Comparison of ENCODE assay signal across 20 cellular contexts in genomic region chr16:78815713-78816112, GRCh38.
A peak's percentile ranks its signal among the peaks of the same experiment; 100 is the strongest.
DNase-seq lines count a peak whose midpoint lies in the region; ATAC-seq and TF ChIP-seq lines count a peak whose summit lies in the region.
"Had no signal": no experiment of that assay in that cellular context is flagged by ENCODE, and none has a peak within 500 bp of the region (broad histone marks: within the 10 kb centered on the region; RNA-seq: fewer than 3 reads in every experiment).

No MANE protein-coding gene starts in this region.

- peak overlapping the region; percentile 41 for H3K27ac Mint-ChIP-seq in mesothelial cell of epicardium
- H3K27ac Mint-ChIP-seq: neural progenitor cell had no signal

- H3K9me3 Mint-ChIP-seq in mesothelial cell of epicardium, result no peaks in the 10 kb centered on the region
- H3K9me3 Mint-ChIP-seq: neural progenitor cell had no signal

- WGBS in esophagus squamous epithelium, 2 donors, result 64 to 72% methylated on average over 2 of the region's 2 CpGs
- WGBS in stomach, 5 donors, result 48 to 74% (median 70%) methylated on average over 2 of the region's 2 CpGs

- no peak for ATAC-seq in GM19351 (IDR thresholded peaks at IDR 0.05; ENCODE audit: unreplicated experiment)
- no peak for ATAC-seq in HG02870 (IDR thresholded peaks at IDR 0.05; ENCODE audit: unreplicated experiment)
- ATAC-seq: A549 had no signal

- TF ChIP-seq CTCF in Peyer's patch (IDR thresholded peaks at IDR 0.05), result no peak
- no peak for TF ChIP-seq CTCF in esophagus squamous epithelium (IDR thresholded peaks at IDR 0.05)
- no peak for TF ChIP-seq CTCF in mesothelial cell of epicardium (IDR thresholded peaks at IDR 0.05; ENCODE audit: unreplicated experiment)
- no peak for TF ChIP-seq CTCF in stomach (IDR thresholded peaks at IDR 0.05)

- H3K27me3 ChIP-seq in Peyer's patch (no peaks in the 10 kb centered on the region), esophagus squamous epithelium (no peaks in the 10 kb centered on the region), stomach (no peaks in the 10 kb centered on the region)
- H3K27me3 ChIP-seq: BLaER1, neural progenitor cell, upper lobe of left lung had no signal

- intact Hi-C loops in esophagus squamous epithelium (cut with DNase I), result no loop called here
- intact Hi-C loops in stomach (cut with DNase I; ENCODE audit: low total_unique reads), result no loop called here

- H3K27ac ChIP-seq in Peyer's patch (peak overlapping the region in 3 of 4 donors; percentile 0 to 18 (median 12)), esophagus squamous epithelium (peak overlapping the region in 3 of 4 donors; percentile 37 to 73 (median 67)), stomach (peak overlapping the region in 4 of 5 donors; percentile 56 to 73 (median 64))
- H3K27ac ChIP-seq: A549, BLaER1, KMS-11, neural progenitor cell had no signal

- H3K9me3 ChIP-seq in Peyer's patch (no peaks in the 10 kb centered on the region), esophagus squamous epithelium (no peaks in the 10 kb centered on the region), stomach (no peaks in the 10 kb centered on the region)
- H3K9me3 ChIP-seq: A549, BLaER1, upper lobe of left lung had no signal

- no peaks in the 10 kb centered on the region for H3K36me3 ChIP-seq in Peyer's patch
- H3K36me3 ChIP-seq in esophagus squamous epithelium, result no peaks in the 10 kb centered on the region
- H3K36me3 ChIP-seq in stomach, result no peaks in the 10 kb centered on the region
- H3K36me3 ChIP-seq: BLaER1, neural progenitor cell, upper lobe of left lung had no signal

- TF ChIP-seq POLR2A in Peyer's patch (IDR thresholded peaks at IDR 0.05) (no peak), esophagus squamous epithelium (IDR thresholded peaks at IDR 0.05) (no peak), stomach (IDR thresholded peaks at IDR 0.05) (no peak)

- H3K4me3 ChIP-seq in Peyer's patch (no peak overlapping the region), esophagus squamous epithelium (no peak overlapping the region), stomach (no peak overlapping the region)
- H3K4me3 ChIP-seq: A549, BLaER1, neural progenitor cell, upper lobe of left lung had no signal

- no peak overlapping the region for H3K4me3 Mint-ChIP-seq in mesothelial cell of epicardium
- H3K4me3 Mint-ChIP-seq: neural progenitor cell had no signal

- no peak for TF ChIP-seq EP300 in stomach (IDR thresholded peaks at IDR 0.05)

- peaks cover 40% of the 10 kb centered on the region for H3K4me1 Mint-ChIP-seq in mesothelial cell of epicardium

- H3K4me1 ChIP-seq in Peyer's patch, result peaks cover 0 to 4% (median 0%) of the 10 kb centered on the region in 4 donors
- H3K4me1 ChIP-seq in esophagus squamous epithelium, result peaks cover 3 to 44% (median 14%) of the 10 kb centered on the region in 3 donors
- peaks cover 6 to 27% (median 11%) of the 10 kb centered on the region in 4 donors for H3K4me1 ChIP-seq in stomach
- H3K4me1 ChIP-seq: A549, BLaER1 had no signal

- H3K36me3 Mint-ChIP-seq in mesothelial cell of epicardium, result no peaks in the 10 kb centered on the region
- H3K36me3 Mint-ChIP-seq: neural progenitor cell had no signal

- no peaks in the 10 kb centered on the region for H3K27me3 Mint-ChIP-seq in mesothelial cell of epicardium (ENCODE audit: low read depth)

- DNase-seq in Peyer's patch, result no peak
- DNase-seq in esophagus squamous epithelium (lab: John Stamatoyannopoulos, UW), result no peak
- DNase-seq in mesothelial cell of epicardium (ENCODE audit: low spot score in 2 of 2, unreplicated experiment in 2 of 2), result no peak
- no peak for DNase-seq in stomach
- no peak for DNase-seq in dedifferentiated amniotic fluid mesenchymal stem cell (ENCODE audit: extremely low spot score)
- DNase-seq in activated T-cell treated with anti-CD3 and anti-CD28 coated beads, Interleukin-2, amount 50 U/mL, for 48 hours, result no peak
- DNase-seq: activated CD4-positive, alpha-beta T cell treated with anti-CD3 and anti-CD28 coated beads for 1 hour; activated effector memory CD4-positive, alpha-beta T cell treated with Interleukin-2 at 50 U/mL for 16 hours; hippocampal formation; islet precursor cell; NCI-H2029; RPMI8226; stimulated activated CD4-positive, alpha-beta T cell treated with anti-CD3 and anti-CD28 coated beads, Interleukin-15, amount 100 ng/mL, for 24 hours; upper lobe of left lung had no signal

Comparison
In these comparisons a context has a peak if more than half of its experiments do, and no peak if none do; other contexts are left out.
1. H3K27ac ChIP-seq: peak in every context shown above with its lines; median percentile 67 in esophagus squamous epithelium; 64 in stomach; 12 in Peyer's patch.